In the genomic region with DNA sequence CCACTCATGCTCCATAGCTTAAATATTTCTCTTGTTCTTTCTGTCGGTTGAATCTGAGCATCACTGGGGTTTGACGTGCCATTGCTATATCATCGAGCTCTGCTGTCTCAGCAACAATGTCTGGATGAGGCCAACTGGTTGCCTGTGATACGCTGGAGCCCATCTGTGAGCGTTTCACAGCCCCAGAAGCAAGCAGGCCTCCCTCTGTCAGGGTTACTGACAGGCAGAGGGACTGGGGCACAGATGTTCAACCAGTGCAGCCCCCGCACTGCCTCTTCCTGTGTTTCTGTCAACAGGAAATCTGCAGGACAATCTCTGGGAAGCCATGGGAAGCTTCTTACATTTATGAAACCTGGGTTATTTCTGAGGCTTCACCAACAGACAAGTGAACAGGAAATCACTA, we compare ENCODE assay signal across 8 cellular contexts. TPM values are rescaled to one million over a fixed set of nuclear protein-coding genes. Genes with fewer than 3 reads are reported as not detected.
DNase-seq lines count a peak whose midpoint lies in the region; ATAC-seq lines count a peak whose summit lies in the region.

No MANE protein-coding gene starts in this region.

- H3K4me1 ChIP-seq in mucosa of rectum (ENCODE audit: control insufficient read depth in 2 of 2, insufficient read depth in 2 of 2, low read length in 2 of 2): peaks cover 11 to 30% of the 10 kb centered on the region in 2 donors

- H3K4me3 ChIP-seq in mucosa of rectum (ENCODE audit: low read length in 2 of 2): peak overlapping the region in 1 of 2 donors; percentile 17

- ATAC-seq in GM18861 (IDR thresholded peaks at IDR 0.05; ENCODE audit: unreplicated experiment): no peak

- no peaks in the 10 kb centered on the region for H3K9me3 ChIP-seq in mucosa of rectum (ENCODE audit: control insufficient read depth in 2 of 2, low read length in 2 of 2)

- H3K27ac ChIP-seq in mucosa of rectum (ENCODE audit: low read depth in 2 of 2, low read length in 2 of 2): peak overlapping the region; percentile 52 to 73

- DNase-seq in ELF-1 (ENCODE audit: low read depth, low spot score) (peak; percentile 47), NCI-H1694 treated with DMSO at 0.1 percent for 48 hours (lab: John Stamatoyannopoulos, UW) (peak; percentile 97), dermis microvascular lymphatic vessel endothelial cell (ENCODE audit: low read depth in 2 of 2) (peak; percentile 95 to 96), germinal center (ENCODE audit: low spot score) (no peak), pons (ENCODE audit: low spot score) (no peak)
- DNase-seq in activated CD8-positive, alpha-beta memory T cell treated with anti-CD3 and anti-CD28 coated beads, Interleukin-2, amount 50 U/mL, for 4 hours: no peak

- peak overlapping the region in 1 of 2 donors; percentile 38 for H3K9ac ChIP-seq in mucosa of rectum (ENCODE audit: low read depth in 1 of 2, low read length in 2 of 2)

- H3K36me3 ChIP-seq in mucosa of rectum (ENCODE audit: control insufficient read depth in 2 of 2, insufficient read depth in 2 of 2, low read length in 2 of 2): peaks cover 17 to 20% of the 10 kb centered on the region in 2 donors

- H3K27me3 ChIP-seq in mucosa of rectum (ENCODE audit: control insufficient read depth in 2 of 2, insufficient read depth in 2 of 2, low read length in 2 of 2): no peaks in the 10 kb centered on the region

RNA-seq across cellular contexts. Expression of gene DMAC2L, which starts 23.9 kb away (rescaled TPM):
- total RNA-seq in dermis microvascular lymphatic vessel endothelial cell: 5.4 and 6.0 TPM in 2 replicates

RNA-seq across cellular contexts. Expression of gene L2HGDH, which starts 24.0 kb away (rescaled TPM):
- total RNA-seq in dermis microvascular lymphatic vessel endothelial cell: 3.8 and 5.0 TPM in 2 replicates

Comparison
In these comparisons a context has a peak if more than half of its experiments do, and no peak if none do; other contexts are left out.
1. DNase-seq: peak in ELF-1 (single experiment), NCI-H1694 treated with DMSO at 0.1 percent for 48 hours (single experiment) and dermis microvascular lymphatic vessel endothelial cell (2 of 2); none in germinal center (single experiment), pons (single experiment) and activated CD8-positive, alpha-beta memory T cell treated with anti-CD3 and anti-CD28 coated beads, Interleukin-2, amount 50 U/mL, for 4 hours (single experiment).